8 cellular contexts compared by ENCODE assay signal in genomic region chr10:3780766-3781457, GRCh38. TPM values are rescaled to one million over a fixed set of nuclear protein-coding genes. Genes with fewer than 3 reads are reported as not detected.
DNase-seq lines count a peak whose midpoint lies in the region; ATAC-seq and TF ChIP-seq lines count a peak whose summit lies in the region.

No MANE protein-coding gene starts in this region.

- H3K9me2 ChIP-seq in OCI-LY7 (ENCODE audit: insufficient read depth, low read length): no peaks in the 10 kb centered on the region

- H3K4me1 Mint-ChIP-seq in naive thymus-derived CD8-positive, alpha-beta T cell: peaks cover 36 to 80% (median 68%) of the 10 kb centered on the region in 4 donors

- DNase-seq in AG10803 (ENCODE audit: low read depth) (peak; percentile 40), OCI-LY7 (ENCODE audit: low spot score) (no peak), dorsolateral prefrontal cortex (no peak), NCI-H2227 (lab: John Stamatoyannopoulos, UW; ENCODE audit: unreplicated experiment) (no peak), superior temporal gyrus (ENCODE audit: extremely low spot score) (no peak), DMS 273 treated with DMSO at 0.1 percent for 48 hours (lab: John Stamatoyannopoulos, UW) (no peak)
- no peak for DNase-seq in naive thymus-derived CD8-positive, alpha-beta T cell

- peaks cover 72% of the 10 kb centered on the region for H3K79me2 ChIP-seq in OCI-LY7 (ENCODE audit: insufficient read depth, low read depth, low read length)

- no peak overlapping the region for H2AFZ ChIP-seq in OCI-LY7 (ENCODE audit: low read length)

- H3K4me3 ChIP-seq in AG10803 (ENCODE audit: low read length) (peak overlapping the region; percentile 97), OCI-LY7 (ENCODE audit: low read depth, low read length, poor library complexity, severe bottlenecking) (no peak overlapping the region), dorsolateral prefrontal cortex (peak overlapping the region in 58 of 59 donors; percentile 69 to 100 (median 94))

- POLR2A ChIA-PET in OCI-LY7 (lab: Charles Lee): interaction anchor here (1.1 kb wide), 1 partner anchor 30 kb away, joined by 4 read pairs; no protein-coding TSS in a partner anchor
- POLR2A ChIA-PET in naive thymus-derived CD8-positive, alpha-beta T cell (lab: Charles Lee): interaction anchor here (0.7 to 6.5 kb wide), 5 partner anchors 27 to 192 kb away, joined by 3 to 222 read pairs (median 6); no protein-coding TSS in a partner anchor

- intact Hi-C loops in OCI-LY7 (cut with micrococcal nuclease; ENCODE audit: unreplicated experiment) (loop anchor here (10.0 kb wide), 1 partner anchor 354 kb away; no protein-coding TSS in a partner anchor), dorsolateral prefrontal cortex (cut with DNase I) (loop anchor here (5.0 to 10.0 kb wide), 5 partner anchors 309 to 874 kb away; no protein-coding TSS in a partner anchor)

- no peaks in the 10 kb centered on the region for H3K9me3 ChIP-seq in OCI-LY7 (ENCODE audit: low read length)

- H3K27ac Mint-ChIP-seq in naive thymus-derived CD8-positive, alpha-beta T cell: peak overlapping the region; percentile 62 to 99 (median 96)

- H3K27ac ChIP-seq in OCI-LY7 (ENCODE audit: low read depth, low read length, poor library complexity, severe bottlenecking) (no peak overlapping the region), dorsolateral prefrontal cortex (peak overlapping the region in 58 of 59 donors; percentile 48 to 100 (median 99))

- no TSS peak for BruUV-seq in OCI-LY7 (replicated peaks; lab: Mats Ljungman, UMichigan)

- CTCF ChIA-PET in OCI-LY7 (lab: Charles Lee; ENCODE audit: unreplicated experiment): no interaction called here

- peaks cover 9 to 65% (median 21%) of the 10 kb centered on the region in 3 donors for H3K36me3 Mint-ChIP-seq in naive thymus-derived CD8-positive, alpha-beta T cell

- H3K4me1 ChIP-seq in OCI-LY7 (ENCODE audit: insufficient read depth, low read length, poor library complexity, severe bottlenecking): peaks cover 18% of the 10 kb centered on the region

- H3K4me2 ChIP-seq in OCI-LY7 (ENCODE audit: low read length): peak overlapping the region; percentile 84

- H3K27me3 ChIP-seq in dorsolateral prefrontal cortex: no peaks in the 10 kb centered on the region

- ATAC-seq in naive thymus-derived CD8-positive, alpha-beta T cell: no peak
- no peak for ATAC-seq in HG02938 (IDR thresholded peaks at IDR 0.05; ENCODE audit: unreplicated experiment)

- TF ChIP-seq CTCF in AG10803 (conservative IDR thresholded peaks at IDR 0.05; ENCODE audit: low read length) (no peak), OCI-LY7 (conservative IDR thresholded peaks at IDR 0.05; ENCODE audit: low read length) (no peak), dorsolateral prefrontal cortex (IDR thresholded peaks at IDR 0.05 in 54 of 56, conservative IDR thresholded peaks at IDR 0.05 in 2 of 56; ENCODE audit: low read depth in 1 of 56, partially characterized antibody in 56 of 56) (no peak)

- no peaks in the 10 kb centered on the region for H3K27me3 Mint-ChIP-seq in naive thymus-derived CD8-positive, alpha-beta T cell

- H3K4me3 Mint-ChIP-seq in naive thymus-derived CD8-positive, alpha-beta T cell: peak overlapping the region; percentile 59 to 100 (median 95)

- peaks cover 82% of the 10 kb centered on the region for H3K36me3 ChIP-seq in OCI-LY7 (ENCODE audit: insufficient read depth, low read length)

- peaks cover 56% of the 10 kb centered on the region for H4K20me1 ChIP-seq in OCI-LY7 (ENCODE audit: insufficient read depth, low read length)

- peaks cover 0 to 2% (median 0%) of the 10 kb centered on the region in 9 donors for H3K9me3 Mint-ChIP-seq in naive thymus-derived CD8-positive, alpha-beta T cell

RNA-seq across cellular contexts. Expression of gene KLF6, which starts 4.1 kb away (rescaled TPM):
- 19.2 and 24.0 TPM in 2 replicates for total RNA-seq in OCI-LY7 (2014; rRNA removed; shearing (Covaris generic))
- total RNA-seq in OCI-LY7 (2022): 43.0 and 54.0 TPM in 2 replicates
- 100 to 1,000 TPM in 1 of 120 experiments, 10 to 100 TPM in 119; 22.3 to 102 (median 41.8) TPM for total RNA-seq in dorsolateral prefrontal cortex
- 100 to 1,000 TPM; 147 to 155 TPM for total RNA-seq in naive thymus-derived CD8-positive, alpha-beta T cell
- polyA plus RNA-seq in naive thymus-derived CD8-positive, alpha-beta T cell: 100 to 1,000 TPM; 106 to 294 (median 115) TPM
